Comparison of ENCODE assay signal across 1 cellular context in genomic region chr20:45890997-45891983, GRCh38.
TF ChIP-seq lines count a peak whose summit lies in the region.

Gene CTSA (plus strand): TSS chr20:45891335. CDS start chr20:45891569, 234 bp downstream.
Gene NEURL2 (minus strand): TSS chr20:45891208. CDS start chr20:45890991, 217 bp downstream.

TF ChIP-seq in WTC11, 78 proteins besides CTCF, POLR2A, EP300 and RAD21 (continued from another document):
- TF ChIP-seq, protein P1, sequence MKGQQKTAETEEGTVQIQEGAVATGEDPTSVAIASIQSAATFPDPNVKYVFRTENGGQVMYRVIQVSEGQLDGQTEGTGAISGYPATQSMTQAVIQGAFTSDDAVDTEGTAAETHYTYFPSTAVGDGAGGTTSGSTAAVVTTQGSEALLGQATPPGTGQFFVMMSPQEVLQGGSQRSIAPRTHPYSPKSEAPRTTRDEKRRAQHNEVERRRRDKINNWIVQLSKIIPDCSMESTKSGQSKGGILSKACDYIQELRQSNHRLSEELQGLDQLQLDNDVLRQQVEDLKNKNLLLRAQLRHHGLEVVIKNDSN (CRISPR knock-in tag; IDR thresholded peaks at IDR 0.05), result peak; percentile 100
- TF ChIP-seq, protein P2, sequence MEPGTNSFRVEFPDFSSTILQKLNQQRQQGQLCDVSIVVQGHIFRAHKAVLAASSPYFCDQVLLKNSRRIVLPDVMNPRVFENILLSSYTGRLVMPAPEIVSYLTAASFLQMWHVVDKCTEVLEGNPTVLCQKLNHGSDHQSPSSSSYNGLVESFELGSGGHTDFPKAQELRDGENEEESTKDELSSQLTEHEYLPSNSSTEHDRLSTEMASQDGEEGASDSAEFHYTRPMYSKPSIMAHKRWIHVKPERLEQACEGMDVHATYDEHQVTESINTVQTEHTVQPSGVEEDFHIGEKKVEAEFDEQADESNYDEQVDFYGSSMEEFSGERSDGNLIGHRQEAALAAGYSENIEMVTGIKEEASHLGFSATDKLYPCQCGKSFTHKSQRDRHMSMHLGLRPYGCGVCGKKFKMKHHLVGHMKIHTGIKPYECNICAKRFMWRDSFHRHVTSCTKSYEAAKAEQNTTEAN (CRISPR knock-in tag; IDR thresholded peaks at IDR 0.05), result peak; percentile 94; the same call in 1 of the 2 replicates
- TF ChIP-seq, protein P3, sequence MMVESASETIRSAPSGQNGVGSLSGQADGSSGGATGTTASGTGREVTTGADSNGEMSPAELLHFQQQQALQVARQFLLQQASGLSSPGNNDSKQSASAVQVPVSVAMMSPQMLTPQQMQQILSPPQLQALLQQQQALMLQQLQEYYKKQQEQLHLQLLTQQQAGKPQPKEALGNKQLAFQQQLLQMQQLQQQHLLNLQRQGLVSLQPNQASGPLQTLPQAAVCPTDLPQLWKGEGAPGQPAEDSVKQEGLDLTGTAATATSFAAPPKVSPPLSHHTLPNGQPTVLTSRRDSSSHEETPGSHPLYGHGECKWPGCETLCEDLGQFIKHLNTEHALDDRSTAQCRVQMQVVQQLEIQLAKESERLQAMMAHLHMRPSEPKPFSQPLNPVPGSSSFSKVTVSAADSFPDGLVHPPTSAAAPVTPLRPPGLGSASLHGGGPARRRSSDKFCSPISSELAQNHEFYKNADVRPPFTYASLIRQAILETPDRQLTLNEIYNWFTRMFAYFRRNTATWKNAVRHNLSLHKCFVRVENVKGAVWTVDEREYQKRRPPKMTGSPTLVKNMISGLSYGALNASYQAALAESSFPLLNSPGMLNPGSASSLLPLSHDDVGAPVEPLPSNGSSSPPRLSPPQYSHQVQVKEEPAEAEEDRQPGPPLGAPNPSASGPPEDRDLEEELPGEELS (CRISPR knock-in tag; IDR thresholded peaks at IDR 0.05), result peak; percentile 85; the same call in 1 of the 2 replicates
- TF ChIP-seq, protein P4, sequence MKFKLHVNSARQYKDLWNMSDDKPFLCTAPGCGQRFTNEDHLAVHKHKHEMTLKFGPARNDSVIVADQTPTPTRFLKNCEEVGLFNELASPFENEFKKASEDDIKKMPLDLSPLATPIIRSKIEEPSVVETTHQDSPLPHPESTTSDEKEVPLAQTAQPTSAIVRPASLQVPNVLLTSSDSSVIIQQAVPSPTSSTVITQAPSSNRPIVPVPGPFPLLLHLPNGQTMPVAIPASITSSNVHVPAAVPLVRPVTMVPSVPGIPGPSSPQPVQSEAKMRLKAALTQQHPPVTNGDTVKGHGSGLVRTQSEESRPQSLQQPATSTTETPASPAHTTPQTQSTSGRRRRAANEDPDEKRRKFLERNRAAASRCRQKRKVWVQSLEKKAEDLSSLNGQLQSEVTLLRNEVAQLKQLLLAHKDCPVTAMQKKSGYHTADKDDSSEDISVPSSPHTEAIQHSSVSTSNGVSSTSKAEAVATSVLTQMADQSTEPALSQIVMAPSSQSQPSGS (CRISPR knock-in tag; IDR thresholded peaks at IDR 0.05; ENCODE audit: borderline replicate concordance, low read depth), result no peak
- TF ChIP-seq, protein P5, sequence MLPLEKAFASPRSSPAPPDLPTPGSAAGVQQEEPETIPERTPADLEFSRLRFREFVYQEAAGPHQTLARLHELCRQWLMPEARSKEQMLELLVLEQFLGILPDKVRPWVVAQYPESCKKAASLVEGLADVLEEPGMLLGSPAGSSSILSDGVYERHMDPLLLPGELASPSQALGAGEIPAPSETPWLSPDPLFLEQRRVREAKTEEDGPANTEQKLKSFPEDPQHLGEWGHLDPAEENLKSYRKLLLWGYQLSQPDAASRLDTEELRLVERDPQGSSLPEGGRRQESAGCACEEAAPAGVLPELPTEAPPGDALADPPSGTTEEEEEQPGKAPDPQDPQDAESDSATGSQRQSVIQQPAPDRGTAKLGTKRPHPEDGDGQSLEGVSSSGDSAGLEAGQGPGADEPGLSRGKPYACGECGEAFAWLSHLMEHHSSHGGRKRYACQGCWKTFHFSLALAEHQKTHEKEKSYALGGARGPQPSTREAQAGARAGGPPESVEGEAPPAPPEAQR (CRISPR knock-in tag; IDR thresholded peaks at IDR 0.05), result no peak
- peak; percentile 70; the same call in 1 of the 2 replicates for TF ChIP-seq SMAD4 (CRISPR knock-in tag; IDR thresholded peaks at IDR 0.05)
- TF ChIP-seq NFYB (CRISPR knock-in tag; conservative IDR thresholded peaks at IDR 0.05; ENCODE audit: low read depth), result no peak
- TF ChIP-seq MAX (CRISPR knock-in tag; IDR thresholded peaks at IDR 0.05), result peak; percentile 88
- peak; percentile 21; the same call in 1 of the 2 replicates for TF ChIP-seq ESRRA (CRISPR knock-in tag; IDR thresholded peaks at IDR 0.05; ENCODE audit: borderline replicate concordance)
- TF ChIP-seq ZBTB21 (CRISPR knock-in tag; IDR thresholded peaks at IDR 0.05; ENCODE audit: borderline replicate concordance), result 0 out of 2 replicates have a peak, but pooled peaks have one; percentile 9
- peak; percentile 100 for TF ChIP-seq USF2 (CRISPR knock-in tag; IDR thresholded peaks at IDR 0.05)
- TF ChIP-seq ZNF423 (CRISPR knock-in tag; IDR thresholded peaks at IDR 0.05), result peak; percentile 59; the same call in 1 of the 2 replicates
- peak; percentile 96 for TF ChIP-seq SP1 (CRISPR knock-in tag; conservative IDR thresholded peaks at IDR 0.05)
- TF ChIP-seq NFATC4 (CRISPR knock-in tag; IDR thresholded peaks at IDR 0.05), result no peak
- TF ChIP-seq IRF2 (CRISPR knock-in tag; IDR thresholded peaks at IDR 0.05; ENCODE audit: borderline replicate concordance, low read depth), result 0 out of 2 replicates have a peak, but pooled peaks have one; percentile 51
- TF ChIP-seq FOXJ3 (CRISPR knock-in tag; IDR thresholded peaks at IDR 0.05; ENCODE audit: borderline replicate concordance), result 0 out of 2 replicates have a peak, but pooled peaks have one; percentile 47
- peak; percentile 84; the same call in 1 of the 2 replicates for TF ChIP-seq TEAD1 (CRISPR knock-in tag; IDR thresholded peaks at IDR 0.05)
- TF ChIP-seq, protein P6, sequence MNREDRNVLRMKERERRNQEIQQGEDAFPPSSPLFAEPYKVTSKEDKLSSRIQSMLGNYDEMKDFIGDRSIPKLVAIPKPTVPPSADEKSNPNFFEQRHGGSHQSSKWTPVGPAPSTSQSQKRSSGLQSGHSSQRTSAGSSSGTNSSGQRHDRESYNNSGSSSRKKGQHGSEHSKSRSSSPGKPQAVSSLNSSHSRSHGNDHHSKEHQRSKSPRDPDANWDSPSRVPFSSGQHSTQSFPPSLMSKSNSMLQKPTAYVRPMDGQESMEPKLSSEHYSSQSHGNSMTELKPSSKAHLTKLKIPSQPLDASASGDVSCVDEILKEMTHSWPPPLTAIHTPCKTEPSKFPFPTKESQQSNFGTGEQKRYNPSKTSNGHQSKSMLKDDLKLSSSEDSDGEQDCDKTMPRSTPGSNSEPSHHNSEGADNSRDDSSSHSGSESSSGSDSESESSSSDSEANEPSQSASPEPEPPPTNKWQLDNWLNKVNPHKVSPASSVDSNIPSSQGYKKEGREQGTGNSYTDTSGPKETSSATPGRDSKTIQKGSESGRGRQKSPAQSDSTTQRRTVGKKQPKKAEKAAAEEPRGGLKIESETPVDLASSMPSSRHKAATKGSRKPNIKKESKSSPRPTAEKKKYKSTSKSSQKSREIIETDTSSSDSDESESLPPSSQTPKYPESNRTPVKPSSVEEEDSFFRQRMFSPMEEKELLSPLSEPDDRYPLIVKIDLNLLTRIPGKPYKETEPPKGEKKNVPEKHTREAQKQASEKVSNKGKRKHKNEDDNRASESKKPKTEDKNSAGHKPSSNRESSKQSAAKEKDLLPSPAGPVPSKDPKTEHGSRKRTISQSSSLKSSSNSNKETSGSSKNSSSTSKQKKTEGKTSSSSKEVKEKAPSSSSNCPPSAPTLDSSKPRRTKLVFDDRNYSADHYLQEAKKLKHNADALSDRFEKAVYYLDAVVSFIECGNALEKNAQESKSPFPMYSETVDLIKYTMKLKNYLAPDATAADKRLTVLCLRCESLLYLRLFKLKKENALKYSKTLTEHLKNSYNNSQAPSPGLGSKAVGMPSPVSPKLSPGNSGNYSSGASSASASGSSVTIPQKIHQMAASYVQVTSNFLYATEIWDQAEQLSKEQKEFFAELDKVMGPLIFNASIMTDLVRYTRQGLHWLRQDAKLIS (CRISPR knock-in tag; IDR thresholded peaks at IDR 0.05; ENCODE audit: borderline replicate concordance), result no peak
- TF ChIP-seq RELA (CRISPR knock-in tag; IDR thresholded peaks at IDR 0.05; ENCODE audit: borderline replicate concordance), result peak; percentile 44; the same call in 1 of the 2 replicates
- TF ChIP-seq, protein P7, sequence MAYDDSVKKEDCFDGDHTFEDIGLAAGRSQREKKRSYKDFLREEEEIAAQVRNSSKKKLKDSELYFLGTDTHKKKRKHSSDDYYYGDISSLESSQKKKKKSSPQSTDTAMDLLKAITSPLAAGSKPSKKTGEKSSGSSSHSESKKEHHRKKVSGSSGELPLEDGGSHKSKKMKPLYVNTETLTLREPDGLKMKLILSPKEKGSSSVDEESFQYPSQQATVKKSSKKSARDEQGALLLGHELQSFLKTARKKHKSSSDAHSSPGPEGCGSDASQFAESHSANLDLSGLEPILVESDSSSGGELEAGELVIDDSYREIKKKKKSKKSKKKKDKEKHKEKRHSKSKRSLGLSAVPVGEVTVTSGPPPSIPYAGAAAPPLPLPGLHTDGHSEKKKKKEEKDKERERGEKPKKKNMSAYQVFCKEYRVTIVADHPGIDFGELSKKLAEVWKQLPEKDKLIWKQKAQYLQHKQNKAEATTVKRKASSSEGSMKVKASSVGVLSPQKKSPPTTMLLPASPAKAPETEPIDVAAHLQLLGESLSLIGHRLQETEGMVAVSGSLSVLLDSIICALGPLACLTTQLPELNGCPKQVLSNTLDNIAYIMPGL (CRISPR knock-in tag; IDR thresholded peaks at IDR 0.05), result no peak; the same call in 1 of the 2 replicates
